In the genomic region with DNA sequence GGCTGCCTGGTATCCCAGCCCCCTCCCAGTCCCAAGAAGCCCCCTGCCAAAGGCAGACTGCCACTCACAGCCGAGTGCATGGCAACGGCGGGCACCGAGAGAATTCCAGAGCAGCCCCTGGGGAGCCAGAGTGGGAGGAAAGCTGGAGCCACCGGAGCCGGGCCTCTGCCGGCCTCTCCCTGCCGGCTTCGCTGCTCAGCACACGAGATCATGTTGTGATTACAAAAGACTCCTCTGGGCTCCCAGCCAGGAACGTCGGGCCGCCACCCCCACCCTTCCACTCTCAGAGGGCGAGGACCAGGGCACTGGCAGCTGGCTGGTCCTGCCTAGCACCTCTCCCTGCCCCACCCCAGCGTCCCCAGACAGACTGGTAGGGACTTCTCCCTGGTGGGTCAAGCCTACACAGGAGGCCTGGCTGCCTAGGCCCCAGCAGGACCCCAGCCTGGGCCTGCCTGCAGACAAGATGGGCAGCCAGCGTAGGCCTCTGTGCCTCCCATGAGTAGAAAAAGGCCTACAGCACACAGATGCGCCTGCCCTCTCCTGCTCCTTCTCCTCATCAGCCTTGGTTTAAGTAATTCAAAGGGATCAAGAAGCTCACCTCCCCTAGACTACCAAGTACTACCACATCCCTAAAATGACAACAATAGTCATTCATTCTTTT, we compare ENCODE assay signal across 9 cellular contexts. TPM values are rescaled to one million over a fixed set of nuclear protein-coding genes. Genes with fewer than 3 reads are reported as not detected.
DNase-seq lines count a peak whose midpoint lies in the region; ATAC-seq, FAIRE-seq and TF ChIP-seq lines count a peak whose summit lies in the region.
"Had no signal": no experiment of that assay in that cellular context is flagged by ENCODE, and none has a peak within 500 bp of the region (broad histone marks: within the 10 kb centered on the region; RNA-seq: fewer than 3 reads in every experiment).

A gene (minus strand): TSS at position 200 of the 661 bp plus-strand sequence. CDS start 120 bp downstream, at position 80.

- TF ChIP-seq RAD21 in H1 (IDR thresholded peaks at IDR 0.05 in 1 of 2, conservative IDR thresholded peaks at IDR 0.05 in 1 of 2; ENCODE audit: low read depth in 2 of 2, low read length in 2 of 2), result no peak

- no peaks in the 10 kb centered on the region for H3K9me3 Mint-ChIP-seq in activated naive CD8-positive, alpha-beta T cell treated with anti-CD3 and anti-CD28 coated beads for 36 hours
- H3K9me3 Mint-ChIP-seq in Caco-2 (ENCODE audit: unreplicated experiment), result no peaks in the 10 kb centered on the region
- H3K9me3 Mint-ChIP-seq: activated B cell treated with CpG ODN at 0.5 μM for 24 hours; stimulated activated naive CD8-positive, alpha-beta T cell treated with anti-CD3 and anti-CD28 coated beads, Interleukin-15, Interleukin-2, amounts not matched to agents 100 ng/mL and 50 ng/mL, for 24 hours had no signal

- WGBS in H1 (ENCODE audit: extremely low coverage in 1 of 2, insufficient coverage in 1 of 2, insufficient read length in 1 of 2, insufficient replicate concordance in 2 of 2, low coverage in 1 of 2, low lambda C conversion rate in 2 of 2, missing lambda C conversion rate in 1 of 2), 2 experiments, result 78% methylated on average over 17 of the region's 17 CpGs; no CpG with 5 or more reads in 1 of the 2 experiments
- 29 to 100% methylated on average over 1 to 17 of the region's 17 CpGs for WGBS in upper lobe of left lung, 2 donors

- no peak within 1 kb of the TSS for H2AFZ ChIP-seq in PC-3 (ENCODE audit: low read length)
- peak within 1 kb of the TSS; percentile 52; the same call in 1 of the 2 replicates for H2AFZ ChIP-seq in H1 (ENCODE audit: low read length)

- ATAC-seq in PC-3, result peak; percentile 18
- ATAC-seq in upper lobe of left lung (ENCODE audit: low FRiP score in 2 of 2), result peak; percentile 88 to 91

- H3K27me3 Mint-ChIP-seq in activated naive CD8-positive, alpha-beta T cell treated with anti-CD3 and anti-CD28 coated beads for 36 hours, result no peaks in the 10 kb centered on the region
- no peaks in the 10 kb centered on the region for H3K27me3 Mint-ChIP-seq in Caco-2 (ENCODE audit: insufficient read depth, unreplicated experiment)
- H3K27me3 Mint-ChIP-seq: activated B cell treated with CpG ODN at 0.5 μM for 24 hours; stimulated activated naive CD8-positive, alpha-beta T cell treated with anti-CD3 and anti-CD28 coated beads, Interleukin-15, Interleukin-2, amounts not matched to agents 100 ng/mL and 50 ng/mL, for 24 hours had no signal

- H4K20me1 ChIP-seq in PC-3 (ENCODE audit: low read length), result no peaks in the 10 kb centered on the region
- H4K20me1 ChIP-seq in H1 (replicated peaks in 1 of 2; ENCODE audit: control insufficient read depth in 1 of 2, insufficient read depth in 2 of 2, low read length in 2 of 2), result no peaks in the 10 kb centered on the region

- peaks cover 88% of the 10 kb centered on the region for H3K4me1 ChIP-seq in PC-3 (ENCODE audit: insufficient read depth, low read length)
- H3K4me1 ChIP-seq in H1 (replicated peaks in 1 of 4; ENCODE audit: control insufficient read depth in 3 of 4, insufficient read depth in 4 of 4, low read length in 3 of 4), result peaks cover 0 to 27% (median 20%) of the 10 kb centered on the region in 4 experiments; a peak in 6 of 7 replicates
- H3K4me1 ChIP-seq in upper lobe of left lung, result peaks cover 73 to 80% (median 75%) of the 10 kb centered on the region in 4 donors
- H3K4me1 ChIP-seq in Caco-2, result peaks cover 20% of the 10 kb centered on the region

- no peak for TF ChIP-seq POLR2A in H1 (IDR thresholded peaks at IDR 0.05; ENCODE audit: control extremely low read depth in 1 of 2, low read depth in 2 of 2, low read length in 2 of 2)
- TF ChIP-seq POLR2A in upper lobe of left lung (IDR thresholded peaks at IDR 0.05), result peak in 3 of 4 donors; percentile 41 to 89 (median 57)

- TF ChIP-seq CTCF in PC-3 (conservative IDR thresholded peaks at IDR 0.05; ENCODE audit: low read depth, low read length), result no peak
- TF ChIP-seq CTCF in H1 (IDR thresholded peaks at IDR 0.05; ENCODE audit: control extremely low read depth in 1 of 3, insufficient read depth in 1 of 3, low read depth in 1 of 3, low read length in 3 of 3), result no peak
- peak in 2 of 6 experiments; percentile 9 to 17 for TF ChIP-seq CTCF in upper lobe of left lung (IDR thresholded peaks at IDR 0.05)
- TF ChIP-seq CTCF in Caco-2 (IDR thresholded peaks at IDR 0.05; ENCODE audit: insufficient read depth in 1 of 2, low read depth in 1 of 2, low read length in 1 of 2, severe bottlenecking in 1 of 2, unreplicated experiment in 1 of 2), result no peak

- peak within 1 kb of the TSS; percentile 98 for H3K9ac ChIP-seq in PC-3 (ENCODE audit: low read length)
- H3K9ac ChIP-seq in H1 (replicated peaks in 1 of 4; ENCODE audit: extremely low read depth in 1 of 4, low read depth in 3 of 4, low read length in 3 of 4), result no peak within 1 kb of the TSS; a peak in 1 of 7 replicates

- no peak for TF ChIP-seq EP300 in H1 (IDR thresholded peaks at IDR 0.05; ENCODE audit: borderline replicate concordance in 1 of 2, low read depth in 2 of 2, low read length in 2 of 2)
- no peak for TF ChIP-seq EP300 in upper lobe of left lung (IDR thresholded peaks at IDR 0.05)

- H4K91ac ChIP-seq in H1 (replicated peaks; ENCODE audit: insufficient read length, low read length), result peak within 1 kb of the TSS; percentile 61

- BruUV-seq in PC-3 (replicated peaks; lab: Mats Ljungman, UMichigan) (no TSS peak), Caco-2 (replicated peaks; lab: Mats Ljungman, UMichigan) (no TSS peak)

- no peak within 1 kb of the TSS for H3K27ac Mint-ChIP-seq in activated naive CD8-positive, alpha-beta T cell treated with anti-CD3 and anti-CD28 coated beads for 36 hours
- H3K27ac Mint-ChIP-seq in Caco-2 (ENCODE audit: unreplicated experiment), result no peak within 1 kb of the TSS
- H3K27ac Mint-ChIP-seq: activated B cell treated with CpG ODN at 0.5 μM for 24 hours; stimulated activated naive CD8-positive, alpha-beta T cell treated with anti-CD3 and anti-CD28 coated beads, Interleukin-15, Interleukin-2, amounts not matched to agents 100 ng/mL and 50 ng/mL, for 24 hours had no signal

- H4K8ac ChIP-seq in H1 (ENCODE audit: extremely low read depth, insufficient read depth, low read length), result peak within 1 kb of the TSS; percentile 89

- H3K36me3 Mint-ChIP-seq in activated naive CD8-positive, alpha-beta T cell treated with anti-CD3 and anti-CD28 coated beads for 36 hours, result no peaks in the 10 kb centered on the region
- H3K36me3 Mint-ChIP-seq in Caco-2 (ENCODE audit: insufficient read depth, unreplicated experiment), result no peaks in the 10 kb centered on the region

- no peak within 1 kb of the TSS for H3K14ac ChIP-seq in H1 (ENCODE audit: insufficient read length)

- no peak within 1 kb of the TSS for H3K56ac ChIP-seq in H1 (replicated peaks; ENCODE audit: insufficient read length, low read depth, low read length)

- POLR2A ChIA-PET in PC-3 (lab: Charles Lee; ENCODE audit: unreplicated experiment) (no interaction called here), H1 (lab: Charles Lee; ENCODE audit: partially characterized antibody) (interaction anchor here (0.6 to 8.1 kb wide), 8 partner anchors 9 to 55 kb away, joined by 3 to 66 read pairs (median 4); no protein-coding TSS in a partner anchor), Caco-2 (lab: Charles Lee) (no interaction called here)

- H4K5ac ChIP-seq in H1 (ENCODE audit: insufficient read length, low read depth, low read length), result peak within 1 kb of the TSS; percentile 53

- no peak within 1 kb of the TSS for H2AK5ac ChIP-seq in H1 (ENCODE audit: low read depth, low read length)

- CTCF ChIA-PET in PC-3 (lab: Charles Lee) (interaction anchor here (1.1 to 1.4 kb wide), 2 partner anchors 18 to 61 kb away, joined by 3 to 5 read pairs; a partner anchor contains a TSS), H1 (lab: Charles Lee; ENCODE audit: partially characterized antibody) (interaction anchor here (0.6 to 27.4 kb wide), 14 partner anchors 9 to 362 kb away, joined by 3 to 584 read pairs (median 110); a partner anchor contains a TSS), Caco-2 (lab: Charles Lee) (interaction anchor here (1.2 to 6.1 kb wide), 4 partner anchors 12 to 99 kb away, joined by 3 to 60 read pairs (median 8); a partner anchor contains a TSS)

- H2BK15ac ChIP-seq in H1 (ENCODE audit: low read length), result peak within 1 kb of the TSS; percentile 67; the same call in 1 of the 2 replicates

- H3K4me3 Mint-ChIP-seq in activated naive CD8-positive, alpha-beta T cell treated with anti-CD3 and anti-CD28 coated beads for 36 hours, result no peak within 1 kb of the TSS
- no peak within 1 kb of the TSS for H3K4me3 Mint-ChIP-seq in Caco-2 (ENCODE audit: unreplicated experiment)
- H3K4me3 Mint-ChIP-seq: activated B cell treated with CpG ODN at 0.5 μM for 24 hours; stimulated activated naive CD8-positive, alpha-beta T cell treated with anti-CD3 and anti-CD28 coated beads, Interleukin-15, Interleukin-2, amounts not matched to agents 100 ng/mL and 50 ng/mL, for 24 hours had no signal

- no peaks in the 10 kb centered on the region for H3K79me1 ChIP-seq in H1 (ENCODE audit: low read depth, low read length)

- no peaks in the 10 kb centered on the region for H3K23me2 ChIP-seq in H1 (ENCODE audit: low read depth, low read length)

- DNase-seq in HUDEP-2 (lab: John Stamatoyannopoulos, UW; ENCODE audit: unreplicated experiment in 76 of 76), result peak in 73 of 76 experiments; percentile 25 to 88 (median 74)
- peak; percentile 93 for DNase-seq in PC-3
- peak in 1 of 2 experiments; percentile 60 for DNase-seq in H1 (ENCODE audit: low read depth in 1 of 2, low spot score in 2 of 2)
- DNase-seq in medulla oblongata (ENCODE audit: extremely low spot score), result peak; percentile 94
- DNase-seq in upper lobe of left lung, result peak; percentile 95
- no peak for DNase-seq in activated naive CD8-positive, alpha-beta T cell treated with anti-CD3 and anti-CD28 coated beads for 36 hours
- no peak for DNase-seq in Caco-2
- DNase-seq: activated B cell treated with CpG ODN at 0.5 μM for 24 hours had no signal

- peak within 1 kb of the TSS; percentile 90 for H2BK20ac ChIP-seq in H1 (ENCODE audit: low read length)

- H3K18ac ChIP-seq in H1 (ENCODE audit: extremely low read depth, low read length), result peak within 1 kb of the TSS; percentile 90

- H3K9me3 ChIP-seq in PC-3 (ENCODE audit: low read length), result no peaks in the 10 kb centered on the region
- no peaks in the 10 kb centered on the region for H3K9me3 ChIP-seq in H1 (ENCODE audit: insufficient read depth in 2 of 2, low read depth in 1 of 2, low read length in 1 of 2)
- no peaks in the 10 kb centered on the region for H3K9me3 ChIP-seq in upper lobe of left lung
- no peaks in the 10 kb centered on the region for H3K9me3 ChIP-seq in Caco-2

- H3K4me2 ChIP-seq in PC-3 (ENCODE audit: low read length) (peak within 1 kb of the TSS; percentile 97), H1 (ENCODE audit: insufficient read depth in 1 of 2, low read depth in 2 of 2, low read length in 2 of 2) (no peak within 1 kb of the TSS)

- FAIRE-seq in H1 (lab: Jason Lieb, UNC), result no peak

- peak within 1 kb of the TSS; percentile 38 for H2BK120ac ChIP-seq in H1 (replicated peaks; ENCODE audit: low read depth, low read length)

- peaks cover 25% of the 10 kb centered on the region for H3K36me3 ChIP-seq in PC-3 (ENCODE audit: low read depth, low read length)
- H3K36me3 ChIP-seq in H1 (ENCODE audit: control insufficient read depth in 2 of 4, insufficient read depth in 4 of 4, low read length in 3 of 4), result no peaks in the 10 kb centered on the region
- H3K36me3 ChIP-seq in upper lobe of left lung, result peaks cover 0 to 15% (median 3%) of the 10 kb centered on the region in 4 donors
- no peaks in the 10 kb centered on the region for H3K36me3 ChIP-seq in Caco-2 (ENCODE audit: control insufficient read depth, insufficient read depth, low read length)

- H3F3A ChIP-seq in PC-3 (ENCODE audit: low read length, unreplicated experiment), result peaks cover 11% of the 10 kb centered on the region

- H2BK12ac ChIP-seq in H1 (ENCODE audit: low read depth, low read length), result peak within 1 kb of the TSS; percentile 68; the same call in 1 of the 2 replicates

- H3K4me3 ChIP-seq in PC-3 (ENCODE audit: low read length) (peak within 1 kb of the TSS; percentile 75), H1 (ENCODE audit: extremely low read depth in 1 of 4, insufficient read depth in 2 of 4, low read depth in 3 of 4, low read length in 4 of 4) (no peak within 1 kb of the TSS), upper lobe of left lung (peak within 1 kb of the TSS; percentile 45 to 61 (median 52)), Caco-2 (ENCODE audit: low read depth, low read length) (no peak within 1 kb of the TSS)

- no peak within 1 kb of the TSS for H3K23ac ChIP-seq in H1 (ENCODE audit: insufficient read length)

- H3K27ac ChIP-seq in PC-3 (ENCODE audit: low read length) (peak within 1 kb of the TSS; percentile 100), H1 (ENCODE audit: low read depth, low read length) (no peak within 1 kb of the TSS), upper lobe of left lung (peak within 1 kb of the TSS; percentile 86 to 96 (median 94))

- H3K27me3 ChIP-seq in PC-3 (ENCODE audit: low read length), result no peaks in the 10 kb centered on the region
- peaks cover 0 to 4% (median under 1%) of the 10 kb centered on the region in 4 experiments; a peak in 1 of 7 replicates for H3K27me3 ChIP-seq in H1 (replicated peaks in 1 of 4; ENCODE audit: control insufficient read depth in 3 of 4, extremely low read depth in 1 of 4, insufficient read depth in 3 of 4, low read length in 3 of 4)
- no peaks in the 10 kb centered on the region for H3K27me3 ChIP-seq in upper lobe of left lung
- H3K27me3 ChIP-seq in Caco-2 (replicated peaks; ENCODE audit: control insufficient read depth, insufficient read depth, low read length), result no peaks in the 10 kb centered on the region

- H3K4me1 Mint-ChIP-seq in activated naive CD8-positive, alpha-beta T cell treated with anti-CD3 and anti-CD28 coated beads for 36 hours, result peaks cover 8% of the 10 kb centered on the region
- peaks cover 15% of the 10 kb centered on the region for H3K4me1 Mint-ChIP-seq in Caco-2 (ENCODE audit: low read depth, unreplicated experiment)

- no peaks in the 10 kb centered on the region for H3K9me2 ChIP-seq in PC-3 (replicated peaks; ENCODE audit: low read length)

- intact Hi-C loops in PC-3 (cut with micrococcal nuclease) (loop anchor here (5.0 to 10.0 kb wide), 3 partner anchors 66 to 164 kb away; a partner anchor contains a TSS), Caco-2 (cut with micrococcal nuclease; ENCODE audit: unreplicated experiment) (loop anchor here (10.0 kb wide), 2 partner anchors 64 to 164 kb away; a partner anchor contains a TSS)

- H3K79me2 ChIP-seq in PC-3 (ENCODE audit: low read length) (peaks cover 60% of the 10 kb centered on the region), H1 (ENCODE audit: control insufficient read depth in 1 of 2, insufficient read depth in 2 of 2, low read length in 2 of 2) (no peaks in the 10 kb centered on the region)

- H3K4ac ChIP-seq in H1 (replicated peaks; ENCODE audit: insufficient read length, low read depth, low read length), result peak within 1 kb of the TSS; percentile 75

- peak within 1 kb of the TSS; percentile 52; the same call in 1 of the 2 replicates for H2BK5ac ChIP-seq in H1 (ENCODE audit: low read depth, low read length)

RNA-seq across cellular contexts. Expression of the gene that starts here (rescaled TPM):
- total RNA-seq in PC-3 (2014; rRNA removed) (56.1 and 101 TPM in 2 replicates), upper lobe of left lung (100 to 1,000 TPM in 1 of 6 donors, 10 to 100 TPM in 5; 15.5 to 140 (median 68.1) TPM), Caco-2 (2022) (0.86 and 0.95 TPM in 2 replicates)
- total RNA-seq in H1 (2021; fragmentation: NEBNext Ultra II Directional; extraction: Animal tissue kit (Norgen Biotek cat#: 25700)), result 0.33 and 0.78 TPM in 2 replicates
- polyA plus RNA-seq in H1 (2011; rRNA removed), result 0.45 and 0.63 TPM in 2 replicates
- 0.10 TPM for polyA plus RNA-seq in H1 (2011; cell fraction: cytosol; rRNA removed)
- polyA plus RNA-seq in H1 (2011; cell fraction: nucleus; rRNA removed), result 0.73 TPM
- 0.62 to 1.1 TPM (median 0.85 TPM) in 4 replicates for polyA plus RNA-seq in H1 (2012, experiment 1 of 2)
- polyA plus RNA-seq in H1 (2012, experiment 2 of 2), result 0.25 TPM
- polyA plus RNA-seq in H1 (2013, experiment 1 of 2), result 0.71 TPM
- 0.50 TPM for polyA plus RNA-seq in H1 (2013, experiment 2 of 2)
- polyA minus RNA-seq in H1 (2011; rRNA and poly(A)+ RNA removed), result 0.22 and 0.50 TPM in 2 replicates
- polyA minus RNA-seq in H1 (2011; cell fraction: cytosol; rRNA and poly(A)+ RNA removed), result 0.66 TPM
- polyA minus RNA-seq in H1 (2011; cell fraction: nucleus; rRNA and poly(A)+ RNA removed), result 1.8 TPM
- under 1 TPM; 0.24 to 0.62 TPM for total RNA-seq in activated naive CD8-positive, alpha-beta T cell treated with anti-CD3 and anti-CD28 coated beads for 36 hours

Comparison
In these comparisons a context has a peak if more than half of its experiments do, and no peak if none do; other contexts are left out.
1. DNase-seq: peak in HUDEP-2 (73 of 76), PC-3 (single experiment), medulla oblongata (single experiment) and upper lobe of left lung (2 of 2); none in activated naive CD8-positive, alpha-beta T cell treated with anti-CD3 and anti-CD28 coated beads for 36 hours (single experiment) and Caco-2 (0 of 2).
2. H3K4me3 ChIP-seq: peak in PC-3 (single experiment) and upper lobe of left lung (4 of 4); none in H1 (0 of 4) and Caco-2 (single experiment).
3. POLR2A ChIP-seq: peak in upper lobe of left lung (3 of 4); none in H1 (0 of 2).